8 cellular contexts compared by ENCODE assay signal in the genomic region with DNA sequence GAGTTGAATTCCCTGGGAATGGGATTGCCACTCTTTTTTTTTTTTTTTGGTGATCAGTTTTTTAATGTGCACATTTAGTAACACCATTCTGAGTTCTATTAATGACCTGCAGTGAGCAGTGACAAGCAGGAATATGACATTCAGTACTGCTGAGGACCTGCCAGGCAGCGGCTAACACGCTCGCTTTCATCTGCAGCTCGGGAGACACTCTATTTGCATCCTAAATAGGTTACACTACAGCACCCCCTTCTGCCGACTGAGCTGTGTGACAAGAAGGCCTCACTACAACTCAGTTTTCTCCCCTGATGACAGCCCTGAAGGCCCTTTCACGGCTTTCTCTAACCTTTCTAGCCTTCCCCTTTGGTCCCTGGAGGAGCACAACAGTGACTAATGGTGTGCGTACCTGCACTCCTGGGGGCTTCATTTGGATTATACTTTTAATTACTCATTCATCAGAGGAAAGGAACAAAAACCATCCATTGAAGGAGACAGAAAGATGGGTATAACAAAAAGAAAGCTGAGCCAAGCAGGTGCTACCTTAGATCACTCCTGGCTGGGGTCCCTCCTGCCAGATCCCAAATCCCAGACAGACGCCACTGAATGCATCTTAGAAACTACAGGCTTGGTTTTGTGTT.
DNase-seq lines count a peak whose midpoint lies in the region; ATAC-seq and TF ChIP-seq lines count a peak whose summit lies in the region.

No MANE protein-coding gene starts in this region.

- no peaks in the 10 kb centered on the region for H3K9me3 ChIP-seq in OCI-LY3 (ENCODE audit: insufficient read depth, low read length)

- no peak overlapping the region for H3K4me3 Mint-ChIP-seq in chondrocyte (ENCODE audit: unreplicated experiment)
- H3K4me3 Mint-ChIP-seq in activated T-helper 17 cell treated with anti-CD3 and anti-CD28 coated beads, Interleukin-2, amount 50 U/mL, for 72 hours: no peak overlapping the region

- H3K36me3 Mint-ChIP-seq in chondrocyte (ENCODE audit: low read depth): no peaks in the 10 kb centered on the region
- H3K36me3 Mint-ChIP-seq in activated T-helper 17 cell treated with anti-CD3 and anti-CD28 coated beads, Interleukin-2, amount 50 U/mL, for 72 hours (ENCODE audit: low read depth): no peaks in the 10 kb centered on the region

- H3K36me3 ChIP-seq in OCI-LY3 (replicated peaks; ENCODE audit: low read depth, low read length): no peaks in the 10 kb centered on the region

- peaks cover 7% of the 10 kb centered on the region for H3K4me1 ChIP-seq in OCI-LY3 (ENCODE audit: low read length)

- no peaks in the 10 kb centered on the region for H3K27me3 Mint-ChIP-seq in chondrocyte (ENCODE audit: low read depth)
- peaks cover 6% of the 10 kb centered on the region for H3K27me3 Mint-ChIP-seq in activated T-helper 17 cell treated with anti-CD3 and anti-CD28 coated beads, Interleukin-2, amount 50 U/mL, for 72 hours

- peak; percentile 55 for ATAC-seq in GM18520 (IDR thresholded peaks at IDR 0.05; ENCODE audit: unreplicated experiment)
- no peak for ATAC-seq in activated T-helper 17 cell treated with anti-CD3 and anti-CD28 coated beads, Interleukin-2, amount 50 U/mL, for 72 hours (replicated peaks)

- no peak overlapping the region for H3K27ac Mint-ChIP-seq in chondrocyte (ENCODE audit: unreplicated experiment)
- no peak overlapping the region for H3K27ac Mint-ChIP-seq in activated T-helper 17 cell treated with anti-CD3 and anti-CD28 coated beads, Interleukin-2, amount 50 U/mL, for 72 hours

- H3K9ac ChIP-seq in OCI-LY3 (ENCODE audit: low read length): no peak overlapping the region

- no peak overlapping the region for H3K4me2 ChIP-seq in OCI-LY3 (ENCODE audit: low read length)

- no peak overlapping the region for H2AFZ ChIP-seq in OCI-LY3 (ENCODE audit: low read depth, low read length)

- no peaks in the 10 kb centered on the region for H4K20me1 ChIP-seq in OCI-LY3 (ENCODE audit: insufficient read depth, low read length)

- DNase-seq in AG08396 (ENCODE audit: low spot score) (peak; percentile 74), Kasumi-1 (lab: John Stamatoyannopoulos, UW) (peak; percentile 89 to 93), chondrocyte (ENCODE audit: low spot score) (no peak), kidney tubule cell (ENCODE audit: low spot score) (peak; percentile 85), superior temporal gyrus (ENCODE audit: extremely low spot score) (peak; percentile 76)

- no peak overlapping the region for H3K4me3 ChIP-seq in OCI-LY3 (ENCODE audit: low read length)

- H3K9me3 Mint-ChIP-seq in chondrocyte (ENCODE audit: low read depth): peaks cover 3% of the 10 kb centered on the region
- no peaks in the 10 kb centered on the region for H3K9me3 Mint-ChIP-seq in activated T-helper 17 cell treated with anti-CD3 and anti-CD28 coated beads, Interleukin-2, amount 50 U/mL, for 72 hours

- no peak overlapping the region for H3K27ac ChIP-seq in OCI-LY3 (ENCODE audit: low read length)

- peaks cover 32% of the 10 kb centered on the region for H3K4me1 Mint-ChIP-seq in chondrocyte (ENCODE audit: low read depth)
- H3K4me1 Mint-ChIP-seq in activated T-helper 17 cell treated with anti-CD3 and anti-CD28 coated beads, Interleukin-2, amount 50 U/mL, for 72 hours: no peaks in the 10 kb centered on the region

- H3K27me3 ChIP-seq in OCI-LY3 (ENCODE audit: low read depth, low read length): no peaks in the 10 kb centered on the region; the same call in 1 of the 2 replicates

- TF ChIP-seq CTCF in OCI-LY3 (IDR thresholded peaks at IDR 0.05; ENCODE audit: low read depth, low read length): peak; percentile 50
- TF ChIP-seq CTCF in chondrocyte (IDR thresholded peaks at IDR 0.05): peak; percentile 83

- H3K79me2 ChIP-seq in OCI-LY3 (ENCODE audit: low read length): no peaks in the 10 kb centered on the region
